Comparison of ENCODE assay signal across 10 cellular contexts in the genomic region with DNA sequence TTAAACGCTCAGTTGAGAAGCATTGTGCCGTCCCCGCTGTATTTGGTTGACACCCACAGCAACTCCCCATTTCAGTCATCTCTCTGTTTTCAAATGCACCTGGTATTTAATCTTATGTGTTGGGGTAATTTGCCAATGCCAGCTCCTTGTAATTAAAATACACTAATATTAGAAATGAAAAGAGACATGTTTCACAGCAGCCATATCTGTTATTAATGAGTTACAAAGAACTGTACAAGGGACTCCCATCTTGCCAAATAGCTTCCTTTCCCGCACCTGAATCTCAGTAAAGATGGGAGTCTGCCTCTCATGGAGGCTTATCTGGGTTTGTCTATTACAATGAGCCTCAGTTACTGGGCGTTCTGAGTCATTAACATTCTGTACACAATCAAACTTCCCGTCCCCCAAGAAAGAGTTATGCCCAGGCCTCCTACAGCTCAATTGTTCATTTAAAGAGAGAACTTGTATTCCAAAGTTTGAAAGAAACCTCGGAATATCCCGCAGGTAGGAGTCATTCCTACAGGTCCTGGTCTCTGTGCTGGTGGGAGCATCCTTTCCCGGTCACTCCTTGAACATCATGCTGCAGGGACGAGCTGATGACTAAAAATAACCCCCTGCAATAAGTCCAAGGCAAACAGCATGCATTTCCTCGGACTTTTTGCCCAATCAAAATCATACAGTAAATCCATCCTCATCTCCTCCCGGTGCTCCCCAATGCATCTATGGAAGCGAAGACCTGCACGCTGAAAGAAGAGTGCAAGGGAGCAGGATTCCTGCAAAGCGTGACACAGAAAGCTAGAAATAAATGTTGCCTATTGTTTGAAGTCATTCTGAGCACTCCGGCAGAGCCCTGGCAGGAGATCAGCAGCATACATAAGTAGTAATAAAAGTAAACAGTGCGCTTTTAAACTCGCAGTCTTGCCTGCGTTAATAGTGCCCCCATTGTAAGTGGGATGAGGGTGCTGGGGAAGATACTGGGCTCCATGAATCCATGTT. TPM values are rescaled to one million over a fixed set of nuclear protein-coding genes. Genes with fewer than 3 reads are reported as not detected.
DNase-seq lines count a peak whose midpoint lies in the region; ATAC-seq and TF ChIP-seq lines count a peak whose summit lies in the region.
"Had no signal": no experiment of that assay in that cellular context is flagged by ENCODE, and none has a peak within 500 bp of the region (broad histone marks: within the 10 kb centered on the region; RNA-seq: fewer than 3 reads in every experiment).

No MANE protein-coding gene starts in this region.

- no peak overlapping the region for H3K4ac ChIP-seq in mesenchymal stem cell (ENCODE audit: low read depth in 1 of 2, low read length in 2 of 2)

- peaks cover 0 to 4% (median 0%) of the 10 kb centered on the region in 12 donors for H3K4me1 ChIP-seq in heart left ventricle
- H3K4me1 ChIP-seq in mesenchymal stem cell (ENCODE audit: control insufficient read depth, insufficient read depth, low read depth, low read length), result no peaks in the 10 kb centered on the region
- H3K4me1 ChIP-seq in upper lobe of right lung, result no peaks in the 10 kb centered on the region

- no peak overlapping the region for H2BK120ac ChIP-seq in mesenchymal stem cell (ENCODE audit: low read depth, low read length)

- intact Hi-C loops in heart left ventricle (cut with DNase I) (loop anchor here in 1 of 10 donors (10.0 kb wide), 1 partner anchor 53 kb away; no protein-coding TSS in a partner anchor), Right ventricle myocardium superior (cut with DNase I) (no loop called here), upper lobe of right lung (cut with DNase I) (no loop called here)

- no peak overlapping the region for H3K27ac ChIP-seq in heart left ventricle
- H3K27ac ChIP-seq in cingulate gyrus (ENCODE audit: low read depth, low read length), result peak overlapping the region; percentile 73
- H3K27ac ChIP-seq in mesenchymal stem cell (ENCODE audit: low read length, poor library complexity, severe bottlenecking), result no peak overlapping the region
- no peak overlapping the region for H3K27ac ChIP-seq in upper lobe of right lung

- TF ChIP-seq POLR2A in heart left ventricle (IDR thresholded peaks at IDR 0.05), result no peak

- H2BK15ac ChIP-seq in mesenchymal stem cell (ENCODE audit: low read depth, poor library complexity, severe bottlenecking), result no peak overlapping the region

- peak overlapping the region; percentile 68 for H3K9ac ChIP-seq in mesenchymal stem cell (ENCODE audit: low read length)

- ATAC-seq in heart left ventricle (no peak), Right ventricle myocardium superior (ENCODE audit: poor library complexity) (no peak), upper lobe of right lung (no peak)
- ATAC-seq: SK-N-SH treated with all-trans-retinoic acid at 6 μM for 48 hours had no signal

- H3K9me3 ChIP-seq in heart left ventricle, result no peaks in the 10 kb centered on the region
- H3K9me3 ChIP-seq in mesenchymal stem cell (ENCODE audit: control insufficient read depth, low read length), result no peaks in the 10 kb centered on the region
- H3K9me3 ChIP-seq in upper lobe of right lung, result no peaks in the 10 kb centered on the region

- no peak overlapping the region for H2BK12ac ChIP-seq in mesenchymal stem cell (ENCODE audit: low read length in 2 of 2)

- no peak overlapping the region for H3K14ac ChIP-seq in mesenchymal stem cell (ENCODE audit: low read length in 2 of 2)

- no peak overlapping the region for H3K18ac ChIP-seq in mesenchymal stem cell (ENCODE audit: low read depth in 1 of 2, low read length in 2 of 2)

- no peak overlapping the region for H2AFZ ChIP-seq in mesenchymal stem cell (ENCODE audit: low read depth, low read length)

- H3K4me3 ChIP-seq in heart left ventricle, result peak overlapping the region in 9 of 12 donors; percentile 9 to 48 (median 36)
- H3K4me3 ChIP-seq in mesenchymal stem cell (ENCODE audit: insufficient read depth in 1 of 2, low read depth in 1 of 2, low read length in 2 of 2), result peak overlapping the region in 1 of 2 experiments; percentile 73
- peak overlapping the region; percentile 25 for H3K4me3 ChIP-seq in upper lobe of right lung

- no peak overlapping the region for H3K23ac ChIP-seq in mesenchymal stem cell (ENCODE audit: low read length in 2 of 2)

- H3K4me2 ChIP-seq in mesenchymal stem cell (ENCODE audit: low read length, poor library complexity, severe bottlenecking), result no peak overlapping the region

- no peak overlapping the region for H2BK5ac ChIP-seq in mesenchymal stem cell (ENCODE audit: low read depth, low read length, poor library complexity, severe bottlenecking)

- WGBS in heart left ventricle, 4 donors, result 40 to 52% (median 49%) methylated on average over 19 of the region's 19 CpGs
- 60% methylated on average over 15 of the region's 19 CpGs for WGBS in mesenchymal stem cell

- peaks cover 0 to 83% (median 0%) of the 10 kb centered on the region in 9 donors for H3K27me3 ChIP-seq in heart left ventricle
- H3K27me3 ChIP-seq in mesenchymal stem cell (ENCODE audit: control insufficient read depth in 1 of 2, insufficient read depth in 1 of 2, low read length in 2 of 2), result peaks cover 5 to 39% of the 10 kb centered on the region in 2 experiments
- no peaks in the 10 kb centered on the region for H3K27me3 ChIP-seq in upper lobe of right lung

- H3K79me1 ChIP-seq in mesenchymal stem cell (replicated peaks; ENCODE audit: low read length, poor library complexity, severe bottlenecking), result no peaks in the 10 kb centered on the region

- H4K91ac ChIP-seq in mesenchymal stem cell (ENCODE audit: low read length), result no peak overlapping the region

- H2AK5ac ChIP-seq in mesenchymal stem cell (ENCODE audit: low read length, severe bottlenecking), result no peak overlapping the region

- DNase-seq in heart left ventricle, result no peak
- DNase-seq in Right ventricle myocardium superior, result no peak
- no peak for DNase-seq in mesenchymal stem cell
- DNase-seq in upper lobe of right lung, result no peak
- DNase-seq in ureter (ENCODE audit: low spot score), result no peak
- no peak for DNase-seq in HUDEP-2 (lab: John Stamatoyannopoulos, UW; ENCODE audit: unreplicated experiment in 76 of 76)
- DNase-seq in D341Med (ENCODE audit: low spot score), result no peak

- H3K36me3 ChIP-seq in heart left ventricle (no peaks in the 10 kb centered on the region), mesenchymal stem cell (ENCODE audit: control insufficient read depth in 1 of 2, insufficient read depth in 2 of 2, low read depth in 1 of 2, low read length in 2 of 2) (no peaks in the 10 kb centered on the region), upper lobe of right lung (no peaks in the 10 kb centered on the region)

- TF ChIP-seq CTCF in heart left ventricle (IDR thresholded peaks at IDR 0.05), result no peak
- TF ChIP-seq CTCF in upper lobe of right lung (IDR thresholded peaks at IDR 0.05), result no peak

- no peak overlapping the region for H4K8ac ChIP-seq in mesenchymal stem cell (ENCODE audit: low read length)

RNA-seq across cellular contexts. Expression of a gene that starts 0.9 kb away (rescaled TPM):
- total RNA-seq in heart left ventricle, result under 1 TPM in 3 of 9 donors, not detected in 6; 0.19 to 0.27 (median 0.21) TPM
- polyA plus RNA-seq in heart left ventricle, result under 1 TPM in 1 of 2 donors, not detected in 1; 0.19 TPM
- not detected for total RNA-seq in Right ventricle myocardium superior
- 0.26 TPM for polyA plus RNA-seq in mesenchymal stem cell (2013, experiment 1 of 2)
- 0.16 TPM for polyA plus RNA-seq in mesenchymal stem cell (2013, experiment 2 of 2)
- not detected for total RNA-seq in upper lobe of right lung
- total RNA-seq in ureter, result 0.78 TPM
- total RNA-seq: activated T-helper 1 cell treated with anti-CD3 and anti-CD28 coated beads, Interleukin-12 subunit alpha, Interleukin-12 subunit beta, Interleukin-2, Interleukin-4 antibody, amounts not matched to agents 30 ng/mL and 10 ng/mL and 1 ng/mL, durations not matched to agents 14 hours and 24 hours and 36 hours had no signal
